ENCODE assay signal across 8 cellular contexts in the genomic region with DNA sequence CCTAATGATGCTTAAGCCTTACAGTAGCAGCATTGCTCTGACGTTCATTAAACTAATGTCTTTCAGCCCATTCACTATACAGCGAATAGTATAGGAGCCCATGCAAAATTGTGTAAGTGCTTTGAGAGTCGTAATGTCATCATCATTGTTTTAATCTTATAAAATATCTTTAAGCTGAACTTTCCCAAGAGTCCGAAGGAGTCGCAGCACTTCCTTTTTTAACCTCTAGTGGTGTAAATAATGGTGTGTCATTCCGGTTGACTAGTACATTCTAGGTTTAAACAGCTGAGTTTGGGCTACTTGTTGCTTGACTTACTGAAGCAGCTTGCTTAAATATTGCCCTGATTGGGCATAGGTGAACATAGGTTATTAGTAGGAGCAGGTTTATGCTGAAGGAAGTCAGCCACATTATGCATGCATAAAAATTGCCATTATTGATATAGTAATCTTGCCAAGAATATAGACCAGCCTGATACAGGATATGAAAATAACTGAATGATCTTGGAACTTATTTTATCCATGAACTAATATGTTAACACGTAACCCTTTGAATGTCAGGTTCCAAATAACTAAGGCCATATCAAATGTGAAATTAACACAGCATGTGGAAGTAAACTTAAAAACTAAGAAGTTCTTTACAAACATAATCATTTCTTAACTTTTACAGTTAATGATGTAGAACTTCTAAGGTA.
DNase-seq lines count a peak whose midpoint lies in the region; ATAC-seq and TF ChIP-seq lines count a peak whose summit lies in the region.

No MANE protein-coding gene starts in this region.

- H3K4me3 ChIP-seq in AG09309 (ENCODE audit: control insufficient read depth, low read depth, low read length) (peak overlapping the region; percentile 81), GM12864 (ENCODE audit: low read depth, low read length) (peak overlapping the region; percentile 87), adipocyte (ENCODE audit: low read length) (peak overlapping the region; percentile 94), iPS-20b (ENCODE audit: low read length) (peak overlapping the region; percentile 94)

- ATAC-seq in stimulated activated naive CD8-positive, alpha-beta T cell treated with anti-CD3 and anti-CD28 coated beads, Interleukin-15, Interleukin-2, amounts not matched to agents 100 U/mL and 50 U/mL, for 24 hours = peak; percentile 3
- no peak for ATAC-seq in HG03469 (IDR thresholded peaks at IDR 0.05; ENCODE audit: unreplicated experiment)

- DNase-seq in AG09309 (ENCODE audit: low read depth) (no peak), GM12864 (ENCODE audit: low read depth) (no peak), NCI-H774 (lab: John Stamatoyannopoulos, UW) (peak; percentile 13), adipocyte (ENCODE audit: low read depth) (peak; percentile 87), SHP77 treated with DMSO at 0.1 percent for 48 hours (lab: John Stamatoyannopoulos, UW) (no peak)
- DNase-seq in stimulated activated naive CD8-positive, alpha-beta T cell treated with anti-CD3 and anti-CD28 coated beads, Interleukin-15, Interleukin-2, amounts not matched to agents 100 U/mL and 50 U/mL, for 24 hours = no peak

- H3K9me3 ChIP-seq in adipocyte (ENCODE audit: control insufficient read depth, low read length) (no peaks in the 10 kb centered on the region), iPS-20b (ENCODE audit: insufficient read depth, low read depth, low read length) (no peaks in the 10 kb centered on the region)

- H3K4me1 ChIP-seq in adipocyte (ENCODE audit: control insufficient read depth, insufficient read depth, low read length) = peaks cover 21% of the 10 kb centered on the region
- H3K4me1 ChIP-seq in iPS-20b (ENCODE audit: insufficient read depth, low read length) = peaks cover 6% of the 10 kb centered on the region; the same call in 1 of the 2 replicates

- TF ChIP-seq CTCF in AG09309 (IDR thresholded peaks at IDR 0.05; ENCODE audit: control insufficient read depth, insufficient read depth, low read depth, low read length, missing control alignments) = peak; percentile 47
- peak; percentile 63 for TF ChIP-seq CTCF in GM12864 (IDR thresholded peaks at IDR 0.05; ENCODE audit: low read depth, low read length, missing control alignments)

- H3K27me3 ChIP-seq in adipocyte (replicated peaks; ENCODE audit: control insufficient read depth, insufficient read depth, low read length) (no peaks in the 10 kb centered on the region), iPS-20b (ENCODE audit: insufficient read depth, low read length) (no peaks in the 10 kb centered on the region)

- H3K36me3 ChIP-seq in adipocyte (ENCODE audit: control insufficient read depth, insufficient read depth, low read length, severe bottlenecking) (no peaks in the 10 kb centered on the region), iPS-20b (ENCODE audit: insufficient read depth, low read depth, low read length) (no peaks in the 10 kb centered on the region)

- H3K27ac ChIP-seq in iPS-20b (ENCODE audit: low read length) = no peak overlapping the region

- H3K9ac ChIP-seq in adipocyte (ENCODE audit: low read length) = peak overlapping the region; percentile 92
- peak overlapping the region; percentile 77; the same call in 1 of the 2 replicates for H3K9ac ChIP-seq in iPS-20b (ENCODE audit: low read depth, low read length)

Comparison
In these comparisons a context has a peak if more than half of its experiments do, and no peak if none do; other contexts are left out.
1. DNase-seq: peak in NCI-H774 (single experiment) and adipocyte (single experiment); none in AG09309 (single experiment), GM12864 (single experiment), stimulated activated naive CD8-positive, alpha-beta T cell treated with anti-CD3 and anti-CD28 coated beads, Interleukin-15, Interleukin-2, amounts not matched to agents 100 U/mL and 50 U/mL, for 24 hours (single experiment) and SHP77 treated with DMSO at 0.1 percent for 48 hours (single experiment).
2. Peak in every context shown above with its lines, with median percentiles within 50 percentile points of each other: H3K4me3 ChIP-seq.